In the genomic region with DNA sequence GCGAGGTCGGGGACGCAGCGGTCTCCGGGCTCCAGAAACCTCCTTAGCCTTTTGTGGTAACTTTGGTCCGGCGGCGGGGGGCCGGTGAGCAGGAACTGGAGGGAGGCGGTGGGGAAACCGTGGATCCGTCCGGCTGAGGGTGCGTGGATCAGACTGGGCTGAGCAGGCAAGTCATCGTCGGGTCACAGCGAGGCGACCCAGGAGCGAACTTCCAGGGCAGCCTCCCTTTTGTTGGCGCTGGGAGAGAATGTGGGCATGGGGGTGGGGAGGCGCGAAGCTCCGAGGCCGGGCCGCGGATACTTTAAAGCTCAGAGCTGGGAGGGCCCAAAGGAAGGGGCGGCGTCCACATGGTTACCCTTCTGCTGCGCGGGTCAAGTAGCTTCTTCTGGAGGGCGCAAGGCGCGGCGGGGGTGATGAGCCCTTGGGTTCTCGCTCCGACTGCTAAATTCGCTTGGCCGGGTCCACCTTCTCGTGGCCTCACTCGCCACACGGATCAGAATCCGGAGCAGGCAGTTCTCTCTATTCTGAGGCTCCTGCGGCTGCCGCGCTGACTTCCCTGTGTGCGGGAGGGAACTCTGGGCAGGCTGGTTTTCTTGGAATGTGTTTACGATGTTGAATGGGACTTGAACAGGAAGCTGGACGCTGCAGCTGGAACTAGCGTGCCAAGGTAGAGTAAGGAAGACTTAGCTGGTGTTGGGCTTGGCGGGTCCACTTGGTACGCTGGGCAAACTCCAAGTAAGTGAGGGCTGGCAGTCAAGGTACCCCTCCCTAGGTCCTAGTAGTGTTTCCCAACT, we compare ENCODE assay signal across 1 cellular context.
A peak's percentile ranks its signal among the peaks of the same experiment; 100 is the strongest.
TF ChIP-seq lines count a peak whose summit lies in the region.

No MANE protein-coding gene starts in this region.

TF ChIP-seq in K562, 482 proteins besides CTCF, POLR2A, EP300 and RAD21 (continued from another document and continues in another):
- no peak for TF ChIP-seq NFIC (IDR thresholded peaks at IDR 0.05)
- TF ChIP-seq MAFK (IDR thresholded peaks at IDR 0.05; ENCODE audit: low read length) = no peak
- TF ChIP-seq, protein P1, sequence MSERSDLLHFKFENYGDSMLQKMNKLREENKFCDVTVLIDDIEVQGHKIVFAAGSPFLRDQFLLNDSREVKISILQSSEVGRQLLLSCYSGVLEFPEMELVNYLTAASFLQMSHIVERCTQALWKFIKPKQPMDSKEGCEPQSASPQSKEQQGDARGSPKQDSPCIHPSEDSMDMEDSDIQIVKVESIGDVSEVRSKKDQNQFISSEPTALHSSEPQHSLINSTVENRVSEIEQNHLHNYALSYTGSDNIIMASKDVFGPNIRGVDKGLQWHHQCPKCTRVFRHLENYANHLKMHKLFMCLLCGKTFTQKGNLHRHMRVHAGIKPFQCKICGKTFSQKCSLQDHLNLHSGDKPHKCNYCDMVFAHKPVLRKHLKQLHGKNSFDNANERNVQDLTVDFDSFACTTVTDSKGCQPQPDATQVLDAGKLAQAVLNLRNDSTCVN (CRISPR knock-in tag; IDR thresholded peaks at IDR 0.05) = no peak
- no peak for TF ChIP-seq SREBF1 (IDR thresholded peaks at IDR 0.05; ENCODE audit: borderline replicate concordance, low read depth, low read length)
- TF ChIP-seq EZH2 (IDR thresholded peaks at IDR 0.05; ENCODE audit: borderline replicate concordance, low read depth, low read length) = no peak
- TF ChIP-seq DACH1 (IDR thresholded peaks at IDR 0.05; ENCODE audit: partially characterized antibody) = no peak
- TF ChIP-seq, protein P2, sequence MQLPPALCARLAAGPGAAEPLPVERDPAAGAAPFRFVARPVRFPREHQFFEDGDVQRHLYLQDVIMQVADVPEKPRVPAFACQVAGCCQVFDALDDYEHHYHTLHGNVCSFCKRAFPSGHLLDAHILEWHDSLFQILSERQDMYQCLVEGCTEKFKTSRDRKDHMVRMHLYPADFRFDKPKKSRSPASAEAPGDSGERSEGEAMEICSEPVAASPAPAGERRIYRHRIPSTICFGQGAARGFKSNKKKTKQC (CRISPR knock-in tag; IDR thresholded peaks at IDR 0.05) = peak; percentile 16; the same call in 1 of the 2 replicates
- TF ChIP-seq, protein P3, sequence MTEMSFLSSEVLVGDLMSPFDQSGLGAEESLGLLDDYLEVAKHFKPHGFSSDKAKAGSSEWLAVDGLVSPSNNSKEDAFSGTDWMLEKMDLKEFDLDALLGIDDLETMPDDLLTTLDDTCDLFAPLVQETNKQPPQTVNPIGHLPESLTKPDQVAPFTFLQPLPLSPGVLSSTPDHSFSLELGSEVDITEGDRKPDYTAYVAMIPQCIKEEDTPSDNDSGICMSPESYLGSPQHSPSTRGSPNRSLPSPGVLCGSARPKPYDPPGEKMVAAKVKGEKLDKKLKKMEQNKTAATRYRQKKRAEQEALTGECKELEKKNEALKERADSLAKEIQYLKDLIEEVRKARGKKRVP (CRISPR knock-in tag; IDR thresholded peaks at IDR 0.05) = no peak
- no peak for TF ChIP-seq ZNF699 (CRISPR knock-in tag; IDR thresholded peaks at IDR 0.05; ENCODE audit: insufficient replicate concordance)
- TF ChIP-seq MEF2A (IDR thresholded peaks at IDR 0.05; ENCODE audit: control insufficient read depth, low read depth, low read length) = no peak
- TF ChIP-seq CCNT2 (IDR thresholded peaks at IDR 0.05; ENCODE audit: borderline replicate concordance, extremely low read depth, insufficient read length, low read depth, low read length) = peak; percentile 21
- TF ChIP-seq, protein P4, sequence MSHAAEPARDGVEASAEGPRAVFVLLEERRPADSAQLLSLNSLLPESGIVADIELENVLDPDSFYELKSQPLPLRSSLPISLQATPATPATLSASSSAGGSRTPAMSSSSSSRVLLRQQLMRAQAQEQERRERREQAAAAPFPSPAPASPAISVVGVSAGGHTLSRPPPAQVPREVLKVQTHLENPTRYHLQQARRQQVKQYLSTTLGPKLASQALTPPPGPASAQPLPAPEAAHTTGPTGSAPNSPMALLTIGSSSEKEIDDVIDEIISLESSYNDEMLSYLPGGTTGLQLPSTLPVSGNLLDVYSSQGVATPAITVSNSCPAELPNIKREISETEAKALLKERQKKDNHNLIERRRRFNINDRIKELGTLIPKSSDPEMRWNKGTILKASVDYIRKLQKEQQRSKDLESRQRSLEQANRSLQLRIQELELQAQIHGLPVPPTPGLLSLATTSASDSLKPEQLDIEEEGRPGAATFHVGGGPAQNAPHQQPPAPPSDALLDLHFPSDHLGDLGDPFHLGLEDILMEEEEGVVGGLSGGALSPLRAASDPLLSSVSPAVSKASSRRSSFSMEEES (CRISPR knock-in tag; IDR thresholded peaks at IDR 0.05) = no peak
- TF ChIP-seq SMARCC2 (IDR thresholded peaks at IDR 0.05; ENCODE audit: low read depth) = no peak
- no peak for TF ChIP-seq STAT5A (IDR thresholded peaks at IDR 0.05; ENCODE audit: borderline replicate concordance, low read length)
- no peak for TF ChIP-seq MCM7 (IDR thresholded peaks at IDR 0.05)
- TF ChIP-seq PCBP2 (IDR thresholded peaks at IDR 0.05; ENCODE audit: low read depth, low read length, poor library complexity, severe bottlenecking) = no peak
- TF ChIP-seq CHCHD3 (CRISPR knock-in tag; IDR thresholded peaks at IDR 0.05) = no peak
- no peak for TF ChIP-seq KDM1A (IDR thresholded peaks at IDR 0.05)
- TF ChIP-seq CCAR2 (IDR thresholded peaks at IDR 0.05; ENCODE audit: low read depth, low read length) = no peak
- no peak for TF ChIP-seq ZNF436 (CRISPR knock-in tag; IDR thresholded peaks at IDR 0.05)
- no peak for TF ChIP-seq ZFPM2 (CRISPR knock-in tag; IDR thresholded peaks at IDR 0.05)
- TF ChIP-seq L3MBTL2 (IDR thresholded peaks at IDR 0.05) = peak; percentile 74
- TF ChIP-seq, protein P5, sequence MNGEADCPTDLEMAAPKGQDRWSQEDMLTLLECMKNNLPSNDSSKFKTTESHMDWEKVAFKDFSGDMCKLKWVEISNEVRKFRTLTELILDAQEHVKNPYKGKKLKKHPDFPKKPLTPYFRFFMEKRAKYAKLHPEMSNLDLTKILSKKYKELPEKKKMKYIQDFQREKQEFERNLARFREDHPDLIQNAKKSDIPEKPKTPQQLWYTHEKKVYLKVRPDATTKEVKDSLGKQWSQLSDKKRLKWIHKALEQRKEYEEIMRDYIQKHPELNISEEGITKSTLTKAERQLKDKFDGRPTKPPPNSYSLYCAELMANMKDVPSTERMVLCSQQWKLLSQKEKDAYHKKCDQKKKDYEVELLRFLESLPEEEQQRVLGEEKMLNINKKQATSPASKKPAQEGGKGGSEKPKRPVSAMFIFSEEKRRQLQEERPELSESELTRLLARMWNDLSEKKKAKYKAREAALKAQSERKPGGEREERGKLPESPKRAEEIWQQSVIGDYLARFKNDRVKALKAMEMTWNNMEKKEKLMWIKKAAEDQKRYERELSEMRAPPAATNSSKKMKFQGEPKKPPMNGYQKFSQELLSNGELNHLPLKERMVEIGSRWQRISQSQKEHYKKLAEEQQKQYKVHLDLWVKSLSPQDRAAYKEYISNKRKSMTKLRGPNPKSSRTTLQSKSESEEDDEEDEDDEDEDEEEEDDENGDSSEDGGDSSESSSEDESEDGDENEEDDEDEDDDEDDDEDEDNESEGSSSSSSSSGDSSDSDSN (IDR thresholded peaks at IDR 0.05; ENCODE audit: borderline replicate concordance in 1 of 2, low read depth in 2 of 2, low read length in 2 of 2) = peak; percentile 12 to 72; a peak in 2 of 4 replicates
- TF ChIP-seq ETV1 (tag; conservative IDR thresholded peaks at IDR 0.05; ENCODE audit: low read depth) = no peak
- TF ChIP-seq ZNF24 (IDR thresholded peaks at IDR 0.05) = no peak
- TF ChIP-seq, protein P6, sequence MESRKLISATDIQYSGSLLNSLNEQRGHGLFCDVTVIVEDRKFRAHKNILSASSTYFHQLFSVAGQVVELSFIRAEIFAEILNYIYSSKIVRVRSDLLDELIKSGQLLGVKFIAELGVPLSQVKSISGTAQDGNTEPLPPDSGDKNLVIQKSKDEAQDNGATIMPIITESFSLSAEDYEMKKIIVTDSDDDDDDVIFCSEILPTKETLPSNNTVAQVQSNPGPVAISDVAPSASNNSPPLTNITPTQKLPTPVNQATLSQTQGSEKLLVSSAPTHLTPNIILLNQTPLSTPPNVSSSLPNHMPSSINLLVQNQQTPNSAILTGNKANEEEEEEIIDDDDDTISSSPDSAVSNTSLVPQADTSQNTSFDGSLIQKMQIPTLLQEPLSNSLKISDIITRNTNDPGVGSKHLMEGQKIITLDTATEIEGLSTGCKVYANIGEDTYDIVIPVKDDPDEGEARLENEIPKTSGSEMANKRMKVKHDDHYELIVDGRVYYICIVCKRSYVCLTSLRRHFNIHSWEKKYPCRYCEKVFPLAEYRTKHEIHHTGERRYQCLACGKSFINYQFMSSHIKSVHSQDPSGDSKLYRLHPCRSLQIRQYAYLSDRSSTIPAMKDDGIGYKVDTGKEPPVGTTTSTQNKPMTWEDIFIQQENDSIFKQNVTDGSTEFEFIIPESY (CRISPR knock-in tag; IDR thresholded peaks at IDR 0.05) = no peak
- TF ChIP-seq MYC (IDR thresholded peaks at IDR 0.05; ENCODE audit: low read depth, low read length) = peak; percentile 61; the same call in 1 of the 2 replicates
- TF ChIP-seq MYC (CRISPR knock-in tag; IDR thresholded peaks at IDR 0.05; ENCODE audit: borderline replicate concordance, low read depth) = no peak
- TF ChIP-seq, protein P7, sequence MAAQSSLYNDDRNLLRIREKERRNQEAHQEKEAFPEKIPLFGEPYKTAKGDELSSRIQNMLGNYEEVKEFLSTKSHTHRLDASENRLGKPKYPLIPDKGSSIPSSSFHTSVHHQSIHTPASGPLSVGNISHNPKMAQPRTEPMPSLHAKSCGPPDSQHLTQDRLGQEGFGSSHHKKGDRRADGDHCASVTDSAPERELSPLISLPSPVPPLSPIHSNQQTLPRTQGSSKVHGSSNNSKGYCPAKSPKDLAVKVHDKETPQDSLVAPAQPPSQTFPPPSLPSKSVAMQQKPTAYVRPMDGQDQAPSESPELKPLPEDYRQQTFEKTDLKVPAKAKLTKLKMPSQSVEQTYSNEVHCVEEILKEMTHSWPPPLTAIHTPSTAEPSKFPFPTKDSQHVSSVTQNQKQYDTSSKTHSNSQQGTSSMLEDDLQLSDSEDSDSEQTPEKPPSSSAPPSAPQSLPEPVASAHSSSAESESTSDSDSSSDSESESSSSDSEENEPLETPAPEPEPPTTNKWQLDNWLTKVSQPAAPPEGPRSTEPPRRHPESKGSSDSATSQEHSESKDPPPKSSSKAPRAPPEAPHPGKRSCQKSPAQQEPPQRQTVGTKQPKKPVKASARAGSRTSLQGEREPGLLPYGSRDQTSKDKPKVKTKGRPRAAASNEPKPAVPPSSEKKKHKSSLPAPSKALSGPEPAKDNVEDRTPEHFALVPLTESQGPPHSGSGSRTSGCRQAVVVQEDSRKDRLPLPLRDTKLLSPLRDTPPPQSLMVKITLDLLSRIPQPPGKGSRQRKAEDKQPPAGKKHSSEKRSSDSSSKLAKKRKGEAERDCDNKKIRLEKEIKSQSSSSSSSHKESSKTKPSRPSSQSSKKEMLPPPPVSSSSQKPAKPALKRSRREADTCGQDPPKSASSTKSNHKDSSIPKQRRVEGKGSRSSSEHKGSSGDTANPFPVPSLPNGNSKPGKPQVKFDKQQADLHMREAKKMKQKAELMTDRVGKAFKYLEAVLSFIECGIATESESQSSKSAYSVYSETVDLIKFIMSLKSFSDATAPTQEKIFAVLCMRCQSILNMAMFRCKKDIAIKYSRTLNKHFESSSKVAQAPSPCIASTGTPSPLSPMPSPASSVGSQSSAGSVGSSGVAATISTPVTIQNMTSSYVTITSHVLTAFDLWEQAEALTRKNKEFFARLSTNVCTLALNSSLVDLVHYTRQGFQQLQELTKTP (IDR thresholded peaks at IDR 0.05; ENCODE audit: low read depth in 1 of 2, partially characterized antibody in 2 of 2) = no peak
- peak; percentile 78 for TF ChIP-seq ZSCAN29 (IDR thresholded peaks at IDR 0.05)
- TF ChIP-seq, protein P8, sequence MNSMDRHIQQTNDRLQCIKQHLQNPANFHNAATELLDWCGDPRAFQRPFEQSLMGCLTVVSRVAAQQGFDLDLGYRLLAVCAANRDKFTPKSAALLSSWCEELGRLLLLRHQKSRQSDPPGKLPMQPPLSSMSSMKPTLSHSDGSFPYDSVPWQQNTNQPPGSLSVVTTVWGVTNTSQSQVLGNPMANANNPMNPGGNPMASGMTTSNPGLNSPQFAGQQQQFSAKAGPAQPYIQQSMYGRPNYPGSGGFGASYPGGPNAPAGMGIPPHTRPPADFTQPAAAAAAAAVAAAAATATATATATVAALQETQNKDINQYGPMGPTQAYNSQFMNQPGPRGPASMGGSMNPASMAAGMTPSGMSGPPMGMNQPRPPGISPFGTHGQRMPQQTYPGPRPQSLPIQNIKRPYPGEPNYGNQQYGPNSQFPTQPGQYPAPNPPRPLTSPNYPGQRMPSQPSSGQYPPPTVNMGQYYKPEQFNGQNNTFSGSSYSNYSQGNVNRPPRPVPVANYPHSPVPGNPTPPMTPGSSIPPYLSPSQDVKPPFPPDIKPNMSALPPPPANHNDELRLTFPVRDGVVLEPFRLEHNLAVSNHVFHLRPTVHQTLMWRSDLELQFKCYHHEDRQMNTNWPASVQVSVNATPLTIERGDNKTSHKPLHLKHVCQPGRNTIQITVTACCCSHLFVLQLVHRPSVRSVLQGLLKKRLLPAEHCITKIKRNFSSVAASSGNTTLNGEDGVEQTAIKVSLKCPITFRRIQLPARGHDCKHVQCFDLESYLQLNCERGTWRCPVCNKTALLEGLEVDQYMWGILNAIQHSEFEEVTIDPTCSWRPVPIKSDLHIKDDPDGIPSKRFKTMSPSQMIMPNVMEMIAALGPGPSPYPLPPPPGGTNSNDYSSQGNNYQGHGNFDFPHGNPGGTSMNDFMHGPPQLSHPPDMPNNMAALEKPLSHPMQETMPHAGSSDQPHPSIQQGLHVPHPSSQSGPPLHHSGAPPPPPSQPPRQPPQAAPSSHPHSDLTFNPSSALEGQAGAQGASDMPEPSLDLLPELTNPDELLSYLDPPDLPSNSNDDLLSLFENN (IDR thresholded peaks at IDR 0.05; ENCODE audit: low read depth in 2 of 2, low read length in 2 of 2) = no peak
- TF ChIP-seq ELF1 (tag; IDR thresholded peaks at IDR 0.05) = no peak
- TF ChIP-seq, protein P9, sequence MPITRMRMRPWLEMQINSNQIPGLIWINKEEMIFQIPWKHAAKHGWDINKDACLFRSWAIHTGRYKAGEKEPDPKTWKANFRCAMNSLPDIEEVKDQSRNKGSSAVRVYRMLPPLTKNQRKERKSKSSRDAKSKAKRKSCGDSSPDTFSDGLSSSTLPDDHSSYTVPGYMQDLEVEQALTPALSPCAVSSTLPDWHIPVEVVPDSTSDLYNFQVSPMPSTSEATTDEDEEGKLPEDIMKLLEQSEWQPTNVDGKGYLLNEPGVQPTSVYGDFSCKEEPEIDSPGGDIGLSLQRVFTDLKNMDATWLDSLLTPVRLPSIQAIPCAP (CRISPR knock-in tag; IDR thresholded peaks at IDR 0.05; ENCODE audit: borderline replicate concordance) = no peak
- TF ChIP-seq TAF1 (IDR thresholded peaks at IDR 0.05; ENCODE audit: control insufficient read depth, extremely low read depth, insufficient read depth, low read length, severe bottlenecking) = peak; percentile 7
- peak; percentile 51; the same call in 1 of the 2 replicates for TF ChIP-seq PHF8 (IDR thresholded peaks at IDR 0.05; ENCODE audit: borderline replicate concordance, low read length)
- TF ChIP-seq HNRNPLL (IDR thresholded peaks at IDR 0.05; ENCODE audit: low read depth, low read length, poor library complexity, severe bottlenecking) = peak; percentile 16
- 0 out of 4 replicates have a peak, but pooled peaks of 1 of the 2 experiments have one; percentile 41 for TF ChIP-seq SIN3A (IDR thresholded peaks at IDR 0.05; ENCODE audit: borderline replicate concordance in 2 of 2, control insufficient read depth in 1 of 2, low read depth in 2 of 2, low read length in 2 of 2)
- no peak for TF ChIP-seq MXI1 (IDR thresholded peaks at IDR 0.05; ENCODE audit: low read depth, low read length)
- TF ChIP-seq, protein P10, sequence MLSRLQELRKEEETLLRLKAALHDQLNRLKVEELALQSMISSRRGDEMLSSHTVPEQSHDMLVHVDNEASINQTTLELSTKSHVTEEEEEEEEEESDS (CRISPR knock-in tag; IDR thresholded peaks at IDR 0.05) = no peak
